Comparison of ENCODE assay signal across 29 cellular contexts in the genomic region with DNA sequence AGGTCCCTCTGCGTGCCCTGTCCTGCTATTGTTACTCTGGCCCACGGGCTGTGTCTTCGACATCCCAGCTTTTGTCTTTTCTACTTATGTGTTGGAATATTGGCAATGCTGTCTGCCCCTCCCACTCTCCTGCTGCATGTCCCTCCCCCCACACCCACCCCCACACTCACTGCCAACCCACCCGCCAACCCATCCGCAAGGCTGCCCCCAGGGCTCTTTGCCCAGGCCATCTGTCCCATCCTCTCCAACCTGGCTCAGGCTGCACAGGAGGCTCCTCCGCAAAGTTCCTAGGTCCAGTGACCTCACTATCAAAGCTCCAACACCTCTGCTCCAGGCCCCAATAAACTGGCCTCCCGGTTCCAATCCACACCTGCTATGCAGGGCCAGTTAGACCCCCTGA.
"Had no signal": no experiment of that assay in that cellular context is flagged by ENCODE, and none has a peak within 500 bp of the region (broad histone marks: within the 10 kb centered on the region; RNA-seq: fewer than 3 reads in every experiment).

No MANE protein-coding gene starts in this region.

- H3K4me1 ChIP-seq: breast epithelium, Peyer's patch, SJSA1 had no signal

- H3K27ac ChIP-seq: body of pancreas, Peyer's patch, SJSA1 had no signal

- H3K27me3 ChIP-seq: body of pancreas, breast epithelium, MG63, Peyer's patch had no signal

- H3K4me2 ChIP-seq: SK-N-SH had no signal

- H3K4me3 Mint-ChIP-seq: activated CD4-positive, alpha-beta T cell treated with anti-CD3 and anti-CD28 coated beads, Interleukin-2, amount 10 ng/mL, durations not matched to agents 24 days and 14 days; activated CD8-positive, alpha-beta T cell treated with anti-CD3 and anti-CD28 coated beads for 36 hours; activated naive CD4-positive, alpha-beta T cell treated with anti-CD3 and anti-CD28 coated beads, Interleukin-2, amount 50 U/mL, for 24 hours; activated naive CD8-positive, alpha-beta T cell treated with anti-CD3 and anti-CD28 coated beads, Interleukin-2, amount 10 ng/mL, durations not matched to agents 7 days and 5 days; activated T-cell treated with anti-CD3 and anti-CD28 coated beads, Interleukin-2, amount 50 U/mL, for 72 hours; activated T-helper 17 cell treated with anti-CD3 and anti-CD28 coated beads, Interleukin-2, amount 50 U/mL, for 72 hours; T-helper 1 cell treated with Interleukin-12 subunit alpha and Interleukin-12 subunit beta and Interleukin-4 antibody, amounts not matched to agents 30 μg/mL and 1 μg/mL, for 36 hours; T-helper 2 cell treated with Interferon-gamma antibody and Interleukin-4, amounts not matched to agents 5 μg/mL and 100 μg/mL, for 36 hours had no signal

- H3K9me3 ChIP-seq: body of pancreas, breast epithelium, MG63, Peyer's patch, SJSA1, SK-N-SH had no signal

- H3K27me3 Mint-ChIP-seq: activated CD8-positive, alpha-beta T cell treated with anti-CD3 and anti-CD28 coated beads for 36 hours had no signal

- H3K4me3 ChIP-seq: body of pancreas, breast epithelium, MG63, Peyer's patch, SJSA1 had no signal

- H3K36me3 Mint-ChIP-seq: activated naive CD4-positive, alpha-beta T cell treated with anti-CD3 and anti-CD28 coated beads, Interleukin-2, amount 50 U/mL, for 24 hours; activated naive CD8-positive, alpha-beta T cell treated with anti-CD3 and anti-CD28 coated beads, Interleukin-2, amount 10 ng/mL, durations not matched to agents 7 days and 5 days had no signal

- ATAC-seq: activated CD8-positive, alpha-beta T cell treated with anti-CD3 and anti-CD28 coated beads for 36 hours; activated T-cell treated with anti-CD3 and anti-CD28 coated beads, Interleukin-2, amount 50 U/mL, for 72 hours; activated T-helper 17 cell treated with anti-CD3 and anti-CD28 coated beads, Interleukin-2, amount 50 U/mL, for 72 hours; body of pancreas; PC-3 had no signal

- H3K27ac Mint-ChIP-seq: activated CD4-positive, alpha-beta T cell treated with anti-CD3 and anti-CD28 coated beads, Interleukin-2, amount 10 ng/mL, durations not matched to agents 24 days and 14 days; activated CD8-positive, alpha-beta T cell treated with anti-CD3 and anti-CD28 coated beads for 36 hours; activated naive CD4-positive, alpha-beta T cell treated with anti-CD3 and anti-CD28 coated beads, Interleukin-2, amount 50 U/mL, for 24 hours; activated naive CD8-positive, alpha-beta T cell treated with anti-CD3 and anti-CD28 coated beads, Interleukin-2, amount 10 ng/mL, durations not matched to agents 7 days and 5 days; activated T-cell treated with anti-CD3 and anti-CD28 coated beads, Interleukin-2, amount 50 U/mL, for 72 hours; activated T-helper 17 cell treated with anti-CD3 and anti-CD28 coated beads, Interleukin-2, amount 50 U/mL, for 72 hours; T-helper 1 cell treated with Interleukin-12 subunit alpha and Interleukin-12 subunit beta and Interleukin-4 antibody, amounts not matched to agents 30 μg/mL and 1 μg/mL, for 36 hours; T-helper 2 cell treated with Interferon-gamma antibody and Interleukin-4, amounts not matched to agents 5 μg/mL and 100 μg/mL, for 36 hours had no signal

- H3K36me3 ChIP-seq: breast epithelium, MG63, SJSA1 had no signal

- H3K9ac ChIP-seq: SK-N-SH had no signal

- H3K9me3 Mint-ChIP-seq: activated CD4-positive, alpha-beta T cell treated with anti-CD3 and anti-CD28 coated beads, Interleukin-2, amount 10 ng/mL, durations not matched to agents 24 days and 14 days; activated CD8-positive, alpha-beta T cell treated with anti-CD3 and anti-CD28 coated beads for 36 hours; activated naive CD4-positive, alpha-beta T cell treated with anti-CD3 and anti-CD28 coated beads, Interleukin-2, amount 50 U/mL, for 24 hours; activated naive CD8-positive, alpha-beta T cell treated with anti-CD3 and anti-CD28 coated beads, Interleukin-2, amount 10 ng/mL, durations not matched to agents 7 days and 5 days; activated T-cell treated with anti-CD3 and anti-CD28 coated beads, Interleukin-2, amount 50 U/mL, for 72 hours; activated T-helper 17 cell treated with anti-CD3 and anti-CD28 coated beads, Interleukin-2, amount 50 U/mL, for 72 hours; T-helper 1 cell treated with Interleukin-12 subunit alpha and Interleukin-12 subunit beta and Interleukin-4 antibody, amounts not matched to agents 30 μg/mL and 1 μg/mL, for 36 hours; T-helper 2 cell treated with Interferon-gamma antibody and Interleukin-4, amounts not matched to agents 5 μg/mL and 100 μg/mL, for 36 hours had no signal

- H3K4me1 Mint-ChIP-seq: activated CD4-positive, alpha-beta T cell treated with anti-CD3 and anti-CD28 coated beads, Interleukin-2, amount 10 ng/mL, durations not matched to agents 24 days and 14 days; activated naive CD4-positive, alpha-beta T cell treated with anti-CD3 and anti-CD28 coated beads, Interleukin-2, amount 50 U/mL, for 24 hours; activated T-helper 17 cell treated with anti-CD3 and anti-CD28 coated beads, Interleukin-2, amount 50 U/mL, for 72 hours had no signal

- DNase-seq: activated CD4-positive, alpha-beta T cell treated with anti-CD3 and anti-CD28 coated beads, Interleukin-2, amount 10 ng/mL, durations not matched to agents 24 days and 14 days; activated CD4-positive, alpha-beta T cell treated with anti-CD3 and anti-CD28 coated beads, Interleukin-2, amount 50 U/mL, for 4 hours; activated CD8-positive, alpha-beta T cell treated with anti-CD3 and anti-CD28 coated beads for 36 hours; activated gamma-delta T cell; activated naive CD4-positive, alpha-beta T cell treated with Interleukin-2 at 50 U/mL for 16 hours; activated naive CD8-positive, alpha-beta T cell treated with anti-CD3 and anti-CD28 coated beads, Interleukin-2, amount 10 ng/mL, durations not matched to agents 7 days and 5 days; activated T-cell treated with anti-CD3 and anti-CD28 coated beads, Interleukin-2, amount 50 U/mL, for 1 hour; activated T-cell treated with anti-CD3 and anti-CD28 coated beads, Interleukin-2, amount 50 U/mL, for 72 hours; body of pancreas; Kasumi-1; MG63; NCI-H1092; NCI-H1436 treated with DMSO at 0.1 percent for 48 hours; NCI-H1694 treated with DMSO at 0.1 percent for 48 hours; NCI-H2029; NCI-H345; NCI-H524 treated with DMSO at 0.1 percent for 48 hours; NK-92 treated with Interleukin-12 subunit alpha and Interleukin-12 subunit beta, amount 100 ng/mL, for 24 hours; PC-3; Peyer's patch; RPMI8226; SHP77 treated with DMSO at 0.1 percent for 48 hours; SK-N-SH had no signal
